In the genomic region with DNA sequence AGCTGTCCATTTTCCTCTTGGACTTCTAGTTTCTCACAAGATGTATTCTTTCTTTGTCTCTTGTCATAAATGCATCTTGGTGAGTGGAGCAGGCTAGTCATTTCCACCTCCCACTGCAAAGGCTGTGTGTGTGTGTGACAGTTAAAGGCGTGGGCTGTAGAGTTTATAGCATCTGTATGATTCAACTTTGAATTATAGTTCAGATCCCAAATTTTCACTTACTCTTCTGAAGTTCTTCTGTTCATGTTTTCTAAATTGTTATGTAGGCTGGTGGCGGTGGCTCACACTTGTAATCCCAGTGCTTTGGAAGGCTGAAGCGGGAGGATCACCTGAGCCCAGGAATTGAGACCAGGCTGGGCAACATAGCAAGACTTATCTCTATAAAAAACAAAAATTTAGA, we compare ENCODE assay signal across 8 cellular contexts. TPM values are rescaled to one million over a fixed set of nuclear protein-coding genes. Genes with fewer than 3 reads are reported as not detected.
"Had no signal": no experiment of that assay in that cellular context is flagged by ENCODE, and none has a peak within 500 bp of the region (broad histone marks: within the 10 kb centered on the region; RNA-seq: fewer than 3 reads in every experiment).

No MANE protein-coding gene starts in this region.

- ATAC-seq: GM23338, HepG2 had no signal

- H3K4me2 ChIP-seq: GM23338 had no signal

- DNase-seq: H9, HCEC 1CT, KBM-7 had no signal

- H3K4me3 ChIP-seq: GM23338 had no signal

- H3K27ac ChIP-seq: HL-60 had no signal

RNA-seq across cellular contexts. Expression of a gene that starts 44.7 kb away (rescaled TPM):
- total RNA-seq: HepG2, HT1080 had no signal
- polyA plus RNA-seq: HepG2, IgD-negative memory B cell had no signal
